Comparison of ENCODE assay signal across 7 cellular contexts in the genomic region with DNA sequence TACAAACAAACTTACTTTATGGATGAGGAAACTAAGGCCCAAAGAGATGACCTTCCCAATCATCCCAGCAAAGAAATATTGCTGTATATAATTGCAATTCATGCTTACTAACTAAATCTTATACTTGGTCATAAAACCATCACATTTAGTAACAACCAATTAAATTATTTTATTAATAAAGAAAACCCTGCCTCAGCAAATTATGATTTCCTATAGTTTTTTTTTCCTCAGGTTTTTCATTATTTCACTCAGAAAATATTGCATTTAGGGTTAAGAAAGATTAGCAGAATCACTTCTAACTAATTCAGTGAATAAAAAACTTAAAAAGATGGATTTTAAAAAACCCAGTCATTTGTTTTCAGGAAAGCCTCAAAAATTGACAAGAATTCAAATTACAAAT.
"Had no signal": no experiment of that assay in that cellular context is flagged by ENCODE, and none has a peak within 500 bp of the region (broad histone marks: within the 10 kb centered on the region; RNA-seq: fewer than 3 reads in every experiment).

No MANE protein-coding gene starts in this region.

- H3K4me3 ChIP-seq: GM12878 had no signal

- FAIRE-seq: G401.6, GM12878, GM12891, GM12892, GM19239 had no signal

- ATAC-seq: GM12878 had no signal

- DNase-seq: GDM1, GF-D8 had no signal
